ENCODE assay signal across 7 cellular contexts in genomic region chr2:46965561-46965957, GRCh38. TPM values are rescaled to one million over a fixed set of nuclear protein-coding genes. Genes with fewer than 3 reads are reported as not detected.
A peak's percentile ranks its signal among the peaks of the same experiment; 100 is the strongest.
DNase-seq lines count a peak whose midpoint lies in the region; TF ChIP-seq lines count a peak whose summit lies in the region.
"Not testable (repeated sequence)": the region's sequence is repeated elsewhere in the genome, so short reads cannot be mapped to it uniquely, and the experiment has no call there.

No MANE protein-coding gene starts in this region.

- not testable (repeated sequence) for H3K9me2 ChIP-seq in GM23248 (ENCODE audit: insufficient read depth)

- H3K27me3 ChIP-seq in GM23248 (replicated peaks; ENCODE audit: insufficient read depth); osteoblast (ENCODE audit: insufficient read depth, low read length); tibial artery: not testable (repeated sequence)

- intact Hi-C loops in dendritic cell treated with granulocyte-macrophage colony-stimulating factor and Interleukin-4, amounts not matched to agents 40 ng/mL and 50 ng/mL, for 4 days (cut with micrococcal nuclease); tibial artery (cut with DNase I; ENCODE audit: low total_unique reads): not testable (repeated sequence)

- not testable (repeated sequence) for H4K20me1 ChIP-seq in GM23248 (ENCODE audit: insufficient read depth); osteoblast (ENCODE audit: insufficient read depth, low read length)

- H3K27me3 Mint-ChIP-seq in dendritic cell treated with granulocyte-macrophage colony-stimulating factor and Interleukin-4, amounts not matched to agents 40 ng/mL and 50 ng/mL, for 4 days: not testable (repeated sequence)

- TF ChIP-seq CTCF in NB4 (IDR thresholded peaks at IDR 0.05; ENCODE audit: low read depth, low read length); osteoblast (IDR thresholded peaks at IDR 0.05; ENCODE audit: extremely low read depth, low read depth, low read length); tibial artery (IDR thresholded peaks at IDR 0.05): not testable (repeated sequence)

- not testable (repeated sequence) for H2AFZ ChIP-seq in GM23248; osteoblast (ENCODE audit: low read length)

- H3K9me3 ChIP-seq in GM23248 (ENCODE audit: low read depth); osteoblast (ENCODE audit: low read depth, low read length); tibial artery: not testable (repeated sequence)

- H3K36me3 ChIP-seq in GM23248 (ENCODE audit: low read depth) (peaks cover 13% of the 10 kb centered on the region; the same call in 1 of the 2 replicates), osteoblast (ENCODE audit: insufficient read depth, low read length) (peaks cover 31% of the 10 kb centered on the region), tibial artery (peaks cover 0 to 14% (median 14%) of the 10 kb centered on the region in 3 donors)

- H3K4me3 Mint-ChIP-seq in dendritic cell treated with granulocyte-macrophage colony-stimulating factor and Interleukin-4, amounts not matched to agents 40 ng/mL and 50 ng/mL, for 4 days: not testable (repeated sequence)

- H3K4me1 ChIP-seq in GM23248 (ENCODE audit: insufficient read depth) (peaks cover 68% of the 10 kb centered on the region), osteoblast (ENCODE audit: insufficient read depth, low read length) (peaks cover 62% of the 10 kb centered on the region), tibial artery (peaks cover 7 to 83% (median 60%) of the 10 kb centered on the region in 4 donors)

- not testable (repeated sequence) for H3K4me3 ChIP-seq in GM23248; NB4 (ENCODE audit: low read depth, low read length); osteoblast (ENCODE audit: insufficient read depth, low read length); tibial artery

- in situ Hi-C loops in GM23248 (cut with MboI): not testable (repeated sequence)

- H3K9ac ChIP-seq in GM23248: not testable (repeated sequence)

- peak overlapping the region; percentile 31; the same call in 1 of the 2 replicates for H3K27ac ChIP-seq in GM23248
- H3K27ac ChIP-seq in osteoblast (ENCODE audit: low read depth, low read length): peak overlapping the region; percentile 63
- H3K27ac ChIP-seq in tibial artery: peak overlapping the region; percentile 36 to 68

- peaks cover 66% of the 10 kb centered on the region for H3F3A ChIP-seq in GM23248 (ENCODE audit: insufficient read depth)

- peak overlapping the region; percentile 48 for H3K27ac Mint-ChIP-seq in dendritic cell treated with granulocyte-macrophage colony-stimulating factor and Interleukin-4, amounts not matched to agents 40 ng/mL and 50 ng/mL, for 4 days

- TF ChIP-seq POLR2A in NB4 (IDR thresholded peaks at IDR 0.05; ENCODE audit: extremely low read depth, insufficient read length): not testable (repeated sequence)

- not testable (repeated sequence) for H3K9me3 Mint-ChIP-seq in dendritic cell treated with granulocyte-macrophage colony-stimulating factor and Interleukin-4, amounts not matched to agents 40 ng/mL and 50 ng/mL, for 4 days

- not testable (repeated sequence) for DNase-seq in GM23248; osteoblast (ENCODE audit: insufficient read length, low spot score, missing footprints); tibial artery
- DNase-seq in NB4 (ENCODE audit: low read depth): peak; percentile 50
- peak; percentile 37 for DNase-seq in amniotic epithelial cell (ENCODE audit: low read depth)
- DNase-seq in iris pigment epithelial cell (ENCODE audit: low read depth): peak; percentile 32

- H3K4me1 Mint-ChIP-seq in dendritic cell treated with granulocyte-macrophage colony-stimulating factor and Interleukin-4, amounts not matched to agents 40 ng/mL and 50 ng/mL, for 4 days (ENCODE audit: low read depth): peaks cover 87% of the 10 kb centered on the region

- H3K79me2 ChIP-seq in GM23248 (ENCODE audit: insufficient read depth) (peaks cover 63% of the 10 kb centered on the region), osteoblast (ENCODE audit: insufficient read depth, low read length) (peaks cover 36% of the 10 kb centered on the region)

- 93 to 96% methylated on average over 7 of the region's 7 CpGs for WGBS in GM23248 (ENCODE audit: low coverage in 1 of 2, low lambda C conversion rate in 2 of 2, missing lambda C conversion rate in 2 of 2), 2 experiments

- H3K36me3 Mint-ChIP-seq in dendritic cell treated with granulocyte-macrophage colony-stimulating factor and Interleukin-4, amounts not matched to agents 40 ng/mL and 50 ng/mL, for 4 days (ENCODE audit: low read depth): peaks cover 73% of the 10 kb centered on the region

- not testable (repeated sequence) for H3K4me2 ChIP-seq in GM23248 (ENCODE audit: unreplicated experiment); osteoblast (ENCODE audit: insufficient read depth, low read length)

RNA-seq across cellular contexts. Expression of gene TTC7A, which starts 24.5 kb away (rescaled TPM):
- total RNA-seq in GM23248 (2014; rRNA removed; shearing (Covaris generic)): 51.2 and 61.1 TPM in 2 replicates
- polyA plus RNA-seq in GM23248 (2016; fragmentation: Nextera tagmentation; extraction: Ambion mirVana): 16.1 and 17.7 TPM in 2 replicates
- total RNA-seq in osteoblast: 41.0 and 44.5 TPM in 2 replicates

RNA-seq across cellular contexts. Expression of gene MCFD2, which starts 50.0 kb away (rescaled TPM):
- 310 and 329 TPM in 2 replicates for total RNA-seq in GM23248 (2014; rRNA removed; shearing (Covaris generic))
- 298 and 303 TPM in 2 replicates for polyA plus RNA-seq in GM23248 (2016; fragmentation: Nextera tagmentation; extraction: Ambion mirVana)
- total RNA-seq in osteoblast: 136 and 185 TPM in 2 replicates
